Comparison of ENCODE assay signal across 8 cellular contexts in the genomic region with DNA sequence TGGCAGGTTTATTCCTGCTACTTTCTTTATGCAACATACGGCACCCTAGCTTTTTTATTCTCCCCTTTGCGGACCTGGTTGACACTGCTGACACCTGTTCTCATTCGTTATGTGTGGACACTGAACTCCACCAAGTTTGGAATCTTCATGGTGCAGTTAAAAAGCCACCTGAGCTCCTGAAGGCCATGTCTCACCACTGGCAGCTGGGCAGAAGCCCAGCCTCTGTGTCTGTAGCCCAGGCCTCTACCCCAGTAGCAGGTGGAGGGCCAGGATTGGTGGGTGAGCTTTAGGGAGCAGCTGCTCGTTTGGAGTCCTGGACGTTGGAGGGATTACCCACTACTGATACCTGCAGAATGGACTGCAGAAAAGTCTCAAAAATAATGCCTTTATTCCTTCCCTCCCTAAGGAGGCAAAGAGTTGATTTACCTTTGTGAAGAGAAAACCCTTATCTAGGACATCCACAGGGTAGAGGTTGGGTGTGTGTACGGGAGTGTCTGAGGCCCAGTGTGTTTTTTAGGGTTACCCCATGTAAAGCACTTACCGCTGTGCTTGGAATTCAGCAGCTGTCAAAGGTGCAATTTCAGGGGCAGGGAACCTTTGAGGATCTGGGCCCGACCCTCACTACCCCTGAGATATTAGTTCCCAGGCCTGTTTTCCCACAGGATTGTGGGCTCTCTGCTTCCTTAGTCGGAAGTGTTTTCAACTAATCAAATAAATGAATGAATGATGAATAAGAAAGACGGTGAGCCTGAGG. TPM values are rescaled to one million over a fixed set of nuclear protein-coding genes. Genes with fewer than 3 reads are reported as not detected.
DNase-seq lines count a peak whose midpoint lies in the region; ATAC-seq and TF ChIP-seq lines count a peak whose summit lies in the region.

No MANE protein-coding gene starts in this region.

- no peaks in the 10 kb centered on the region for H3K9me3 Mint-ChIP-seq in activated T-helper 1 cell treated with anti-CD3 and anti-CD28 coated beads, Interleukin-12 subunit alpha, Interleukin-12 subunit beta, Interleukin-2, Interleukin-4 antibody, amounts not matched to agents 30 ng/mL and 10 ng/mL and 1 ng/mL, durations not matched to agents 14 hours and 24 hours and 36 hours
- no peaks in the 10 kb centered on the region for H3K9me3 Mint-ChIP-seq in stimulated activated memory B cell treated with anti-CD40 and anti-IgM and Interleukin-4, amounts not matched to agents 10 μg/mL and 1 μg/mL and 100 μg/mL, for 72 hours

- H3K27me3 Mint-ChIP-seq in activated T-helper 1 cell treated with anti-CD3 and anti-CD28 coated beads, Interleukin-12 subunit alpha, Interleukin-12 subunit beta, Interleukin-2, Interleukin-4 antibody, amounts not matched to agents 30 ng/mL and 10 ng/mL and 1 ng/mL, durations not matched to agents 14 hours and 24 hours and 36 hours (ENCODE audit: insufficient read depth) = no peaks in the 10 kb centered on the region
- H3K27me3 Mint-ChIP-seq in stimulated activated memory B cell treated with anti-CD40 and anti-IgM and Interleukin-4, amounts not matched to agents 10 μg/mL and 1 μg/mL and 100 μg/mL, for 72 hours = no peaks in the 10 kb centered on the region

- H2AFZ ChIP-seq in hepatocyte = peak overlapping the region; percentile 100

- no peaks in the 10 kb centered on the region for H3K36me3 ChIP-seq in hepatocyte (replicated peaks; ENCODE audit: insufficient read depth, low read depth)

- no peaks in the 10 kb centered on the region for H4K20me1 ChIP-seq in hepatocyte (ENCODE audit: insufficient read depth, poor library complexity, severe bottlenecking)

- 59% methylated on average over 10 of the region's 10 CpGs for WGBS in hepatocyte (ENCODE audit: low lambda C conversion rate, missing lambda C conversion rate)

- intact Hi-C loops in activated T-helper 1 cell treated with anti-CD3 and anti-CD28 coated beads, Interleukin-12 subunit alpha, Interleukin-12 subunit beta, Interleukin-2, Interleukin-4 antibody, amounts not matched to agents 30 ng/mL and 10 ng/mL and 1 ng/mL, durations not matched to agents 14 hours and 24 hours and 36 hours (cut with micrococcal nuclease) = loop anchor here (1.0 to 5.0 kb wide), 7 partner anchors 51 to 326 kb away; a partner anchor contains a TSS

- ATAC-seq in HG02938 (IDR thresholded peaks at IDR 0.05; ENCODE audit: unreplicated experiment) (peak; percentile 3), HG02610 (IDR thresholded peaks at IDR 0.05; ENCODE audit: unreplicated experiment) (no peak), GM21529 (IDR thresholded peaks at IDR 0.05; ENCODE audit: unreplicated experiment) (no peak)
- ATAC-seq in stimulated activated memory B cell treated with anti-CD40 and anti-IgM and Interleukin-4, amounts not matched to agents 10 μg/mL and 1 μg/mL and 100 μg/mL, for 72 hours = no peak

- peak overlapping the region; percentile 90 for H3K27ac Mint-ChIP-seq in activated T-helper 1 cell treated with anti-CD3 and anti-CD28 coated beads, Interleukin-12 subunit alpha, Interleukin-12 subunit beta, Interleukin-2, Interleukin-4 antibody, amounts not matched to agents 30 ng/mL and 10 ng/mL and 1 ng/mL, durations not matched to agents 14 hours and 24 hours and 36 hours
- H3K27ac Mint-ChIP-seq in stimulated activated memory B cell treated with anti-CD40 and anti-IgM and Interleukin-4, amounts not matched to agents 10 μg/mL and 1 μg/mL and 100 μg/mL, for 72 hours = peak overlapping the region; percentile 96

- peaks cover 12% of the 10 kb centered on the region for H3K79me2 ChIP-seq in hepatocyte

- no peaks in the 10 kb centered on the region for H3K9me2 ChIP-seq in hepatocyte (replicated peaks; ENCODE audit: insufficient read depth)

- H3K4me3 ChIP-seq in hepatocyte = no peak overlapping the region

- no peaks in the 10 kb centered on the region for H3K27me3 ChIP-seq in hepatocyte

- no peak for TF ChIP-seq CTCF in hepatocyte (IDR thresholded peaks at IDR 0.05; ENCODE audit: poor library complexity)

- peaks cover 29% of the 10 kb centered on the region for H3K4me1 Mint-ChIP-seq in activated T-helper 1 cell treated with anti-CD3 and anti-CD28 coated beads, Interleukin-12 subunit alpha, Interleukin-12 subunit beta, Interleukin-2, Interleukin-4 antibody, amounts not matched to agents 30 ng/mL and 10 ng/mL and 1 ng/mL, durations not matched to agents 14 hours and 24 hours and 36 hours (ENCODE audit: low read depth)
- H3K4me1 Mint-ChIP-seq in stimulated activated memory B cell treated with anti-CD40 and anti-IgM and Interleukin-4, amounts not matched to agents 10 μg/mL and 1 μg/mL and 100 μg/mL, for 72 hours = peaks cover 25% of the 10 kb centered on the region

- peak overlapping the region; percentile 93 for H3K4me2 ChIP-seq in hepatocyte

- no peaks in the 10 kb centered on the region for H3K9me3 ChIP-seq in hepatocyte (ENCODE audit: low read depth)

- peak overlapping the region; percentile 64 for H3K27ac ChIP-seq in hepatocyte

- peak overlapping the region; percentile 96 for H3K4me3 Mint-ChIP-seq in activated T-helper 1 cell treated with anti-CD3 and anti-CD28 coated beads, Interleukin-12 subunit alpha, Interleukin-12 subunit beta, Interleukin-2, Interleukin-4 antibody, amounts not matched to agents 30 ng/mL and 10 ng/mL and 1 ng/mL, durations not matched to agents 14 hours and 24 hours and 36 hours
- H3K4me3 Mint-ChIP-seq in stimulated activated memory B cell treated with anti-CD40 and anti-IgM and Interleukin-4, amounts not matched to agents 10 μg/mL and 1 μg/mL and 100 μg/mL, for 72 hours = peak overlapping the region; percentile 99

- peaks cover 11% of the 10 kb centered on the region for H3K4me1 ChIP-seq in hepatocyte (ENCODE audit: insufficient read depth)

- no peak for DNase-seq in activated T-helper 1 cell treated with anti-CD3 and anti-CD28 coated beads, Interleukin-12 subunit alpha, Interleukin-12 subunit beta, Interleukin-2, Interleukin-4 antibody, amounts not matched to agents 30 ng/mL and 10 ng/mL and 1 ng/mL, durations not matched to agents 14 hours and 24 hours and 36 hours (ENCODE audit: low spot score)
- no peak for DNase-seq in hepatocyte (ENCODE audit: low spot score)
- no peak for DNase-seq in ureter (ENCODE audit: low spot score)
- DNase-seq in NCI-H345 (lab: John Stamatoyannopoulos, UW) = no peak

- H3K36me3 Mint-ChIP-seq in activated T-helper 1 cell treated with anti-CD3 and anti-CD28 coated beads, Interleukin-12 subunit alpha, Interleukin-12 subunit beta, Interleukin-2, Interleukin-4 antibody, amounts not matched to agents 30 ng/mL and 10 ng/mL and 1 ng/mL, durations not matched to agents 14 hours and 24 hours and 36 hours (ENCODE audit: low read depth) = peaks cover 36% of the 10 kb centered on the region
- peaks cover 31% of the 10 kb centered on the region for H3K36me3 Mint-ChIP-seq in stimulated activated memory B cell treated with anti-CD40 and anti-IgM and Interleukin-4, amounts not matched to agents 10 μg/mL and 1 μg/mL and 100 μg/mL, for 72 hours

RNA-seq across cellular contexts. Expression of a gene that starts 0.6 kb away (rescaled TPM):
- total RNA-seq in activated T-helper 1 cell treated with anti-CD3 and anti-CD28 coated beads, Interleukin-12 subunit alpha, Interleukin-12 subunit beta, Interleukin-2, Interleukin-4 antibody, amounts not matched to agents 30 ng/mL and 10 ng/mL and 1 ng/mL, durations not matched to agents 14 hours and 24 hours and 36 hours = 57.7 and 60.2 TPM in 2 replicates
- total RNA-seq in hepatocyte (56.7 and 60.3 TPM in 2 replicates), ureter (55.2 TPM)
- polyA plus RNA-seq in hepatocyte = 53.2 and 53.5 TPM in 2 replicates

RNA-seq across cellular contexts. Expression of a gene that starts 36.2 kb away (rescaled TPM):
- not detected in 2 replicates for total RNA-seq in activated T-helper 1 cell treated with anti-CD3 and anti-CD28 coated beads, Interleukin-12 subunit alpha, Interleukin-12 subunit beta, Interleukin-2, Interleukin-4 antibody, amounts not matched to agents 30 ng/mL and 10 ng/mL and 1 ng/mL, durations not matched to agents 14 hours and 24 hours and 36 hours
- 0.24 and 1.00 TPM in 2 replicates for total RNA-seq in hepatocyte
- polyA plus RNA-seq in hepatocyte = 0.47 and 0.57 TPM in 2 replicates
- not detected for total RNA-seq in ureter

RNA-seq across cellular contexts. Expression of a gene that starts 51.2 kb away (rescaled TPM):
- 16.4 and 18.6 TPM in 2 replicates for total RNA-seq in activated T-helper 1 cell treated with anti-CD3 and anti-CD28 coated beads, Interleukin-12 subunit alpha, Interleukin-12 subunit beta, Interleukin-2, Interleukin-4 antibody, amounts not matched to agents 30 ng/mL and 10 ng/mL and 1 ng/mL, durations not matched to agents 14 hours and 24 hours and 36 hours
- total RNA-seq in hepatocyte = 25.7 and 34.0 TPM in 2 replicates
- 14.4 and 17.3 TPM in 2 replicates for polyA plus RNA-seq in hepatocyte
- 35.8 TPM for total RNA-seq in ureter
